Comparison of ENCODE assay signal across 8 cellular contexts in genomic region chr11:71813481-71814355, GRCh38. TPM values are rescaled to one million over a fixed set of nuclear protein-coding genes. Genes with fewer than 3 reads are reported as not detected.
DNase-seq lines count a peak whose midpoint lies in the region; TF ChIP-seq lines count a peak whose summit lies in the region.
"Not testable (repeated sequence)": the region's sequence is repeated elsewhere in the genome, so short reads cannot be mapped to it uniquely, and the experiment has no call there.

No MANE protein-coding gene starts in this region.

- H3K9ac ChIP-seq in rectal smooth muscle tissue (ENCODE audit: low read length), result not testable (repeated sequence)

- intact Hi-C loops in testis (cut with DNase I; ENCODE audit: low total_unique reads), result not testable (repeated sequence)

- WGBS in testis, 2 donors, result 6 to 18% methylated on average over 12 to 46 of the region's 46 CpGs

- H3K9me3 ChIP-seq in testis, result not testable (repeated sequence)

- peak; percentile 84 for TF ChIP-seq CTCF in coronary artery (IDR thresholded peaks at IDR 0.05)
- TF ChIP-seq CTCF in testis (IDR thresholded peaks at IDR 0.05), result peak; percentile 69 to 76 (median 70)

- TF ChIP-seq POLR2A in testis (IDR thresholded peaks at IDR 0.05), result not testable (repeated sequence)

- H3K4me1 ChIP-seq in rectal smooth muscle tissue (ENCODE audit: control insufficient read depth, insufficient read depth, low read length); testis: not testable (repeated sequence)

- H3K27ac ChIP-seq in coronary artery (peak overlapping the region; percentile 41 to 70), rectal smooth muscle tissue (ENCODE audit: low read depth, low read length) (peak overlapping the region; percentile 40)
- H3K27ac ChIP-seq in testis, result not testable (repeated sequence)

- not testable (repeated sequence) for H3K27me3 ChIP-seq in rectal smooth muscle tissue (ENCODE audit: control insufficient read depth, insufficient read depth, low read length); testis

- H3K4me3 ChIP-seq in coronary artery, result peak overlapping the region; percentile 69
- peak overlapping the region; percentile 46 for H3K4me3 ChIP-seq in rectal smooth muscle tissue (ENCODE audit: low read length)
- H3K4me3 ChIP-seq in testis, result peak overlapping the region; percentile 34 to 55

- H3K36me3 ChIP-seq in rectal smooth muscle tissue (ENCODE audit: control insufficient read depth, insufficient read depth, low read length); testis (ENCODE audit: low read depth, missing control alignments): not testable (repeated sequence)

- DNase-seq in Daoy (ENCODE audit: low read depth), result peak; percentile 78
- peak; percentile 60 to 64 for DNase-seq in Kasumi-1 (lab: John Stamatoyannopoulos, UW)
- DNase-seq in OCI-M1 (lab: John Stamatoyannopoulos, UW), result peak; percentile 77
- DNase-seq in activated CD8-positive, alpha-beta memory T cell treated with anti-CD3 and anti-CD28 coated beads for 4 hours (ENCODE audit: low read depth in 2 of 2), result peak; percentile 58 to 69
- DNase-seq in coronary artery (ENCODE audit: low spot score), result peak; percentile 86
- peak; percentile 82 for DNase-seq in iPS-NIHi7 (ENCODE audit: extremely low spot score)
- peak; percentile 84 for DNase-seq in testis

RNA-seq across cellular contexts. Expression of gene DEFB108B, which starts 19.3 kb away (rescaled TPM):
- total RNA-seq in Daoy (2014; rRNA removed; shearing (Covaris generic)), result not detected in 2 replicates
- total RNA-seq in testis, result not detected
- not detected for polyA plus RNA-seq in testis (ENCODE audit: insufficient read depth, low read depth, low replicate concordance)
